Comparison of ENCODE assay signal across 18 cellular contexts in the genomic region with DNA sequence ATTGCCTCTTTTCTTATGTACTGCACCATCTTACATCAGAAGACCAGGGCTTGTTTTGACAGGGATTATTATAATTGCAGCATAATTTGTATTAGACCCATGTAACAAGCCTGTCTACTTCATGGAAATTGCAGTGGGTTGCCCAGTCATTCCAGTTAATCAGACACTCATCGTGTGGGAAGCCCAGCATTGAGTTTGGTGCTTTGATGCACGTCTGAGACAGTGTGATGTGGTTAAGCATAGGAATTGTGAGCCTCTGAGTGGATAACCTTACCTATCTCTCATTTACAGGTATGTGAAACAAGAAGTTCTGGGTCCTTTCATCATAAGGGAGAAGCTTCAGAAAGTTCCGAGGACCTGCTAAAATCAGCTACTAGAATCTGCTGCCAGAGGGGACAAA. TPM values are rescaled to one million over a fixed set of nuclear protein-coding genes. Genes with fewer than 3 reads are reported as not detected.
A peak's percentile ranks its signal among the peaks of the same experiment; 100 is the strongest.
DNase-seq lines count a peak whose midpoint lies in the region; ATAC-seq and TF ChIP-seq lines count a peak whose summit lies in the region.
"Had no signal": no experiment of that assay in that cellular context is flagged by ENCODE, and none has a peak within 500 bp of the region (broad histone marks: within the 10 kb centered on the region; RNA-seq: fewer than 3 reads in every experiment).

No MANE protein-coding gene starts in this region.

- H3K4me3 ChIP-seq in uterus = no peak overlapping the region
- H3K4me3 ChIP-seq: lung, pancreas, SK-N-MC had no signal

- POLR2A ChIA-PET in naive thymus-derived CD8-positive, alpha-beta T cell (lab: Charles Lee) = interaction anchor here (1.2 to 3.7 kb wide), 3 partner anchors 11 to 21 kb away, joined by 4 to 30 read pairs (median 10); partner anchors contain the start of gene RGCC

- peaks cover 0 to 7% of the 10 kb centered on the region in 2 donors for H3K9me3 Mint-ChIP-seq in activated T-cell treated with anti-CD3 and anti-CD28 coated beads, Interleukin-2, amount 50 U/mL, for 72 hours
- peaks cover 0 to 4% (median 0%) of the 10 kb centered on the region in 9 donors for H3K9me3 Mint-ChIP-seq in naive thymus-derived CD8-positive, alpha-beta T cell
- peaks cover 4% of the 10 kb centered on the region for H3K9me3 Mint-ChIP-seq in stimulated activated naive CD8-positive, alpha-beta T cell treated with anti-CD3 and anti-CD28 coated beads, Interleukin-15, Interleukin-2, amounts not matched to agents 100 ng/mL and 50 ng/mL, for 24 hours
- no peaks in the 10 kb centered on the region for H3K9me3 Mint-ChIP-seq in endothelial cell (ENCODE audit: unreplicated experiment)

- no peaks in the 10 kb centered on the region for H3K36me3 ChIP-seq in uterus
- H3K36me3 ChIP-seq: pancreas had no signal

- peak; percentile 44 for DNase-seq in activated T-cell treated with anti-CD3 and anti-CD28 coated beads for 48 hours (ENCODE audit: low read depth)
- DNase-seq in activated T-cell treated with anti-CD3 and anti-CD28 coated beads, Interleukin-2, amount 50 U/mL, for 1 hour = no peak
- DNase-seq in activated T-cell treated with anti-CD3 and anti-CD28 coated beads, Interleukin-2, amount 50 U/mL, for 72 hours = peak; percentile 33 to 63
- peak in 5 of 10 donors; percentile 15 to 49 (median 28) for DNase-seq in naive thymus-derived CD8-positive, alpha-beta T cell
- DNase-seq in uterus = no peak
- no peak for DNase-seq in endothelial cell (ENCODE audit: low spot score)
- no peak for DNase-seq in inferior parietal cortex (ENCODE audit: extremely low spot score)
- DNase-seq: activated CD8-positive, alpha-beta memory T cell treated with anti-CD3 and anti-CD28 coated beads, Interleukin-2, amount 10 ng/mL, durations not matched to agents 7 days and 5 days; central memory CD4-positive, alpha-beta T cell; effector CD4-positive, alpha-beta T cell; NCI-H1048; NCI-H69; pancreas had no signal

- no peak for TF ChIP-seq POLR2A in uterus (IDR thresholded peaks at IDR 0.05)

- H3K4me1 Mint-ChIP-seq in activated T-cell treated with anti-CD3 and anti-CD28 coated beads, Interleukin-2, amount 50 U/mL, for 72 hours (ENCODE audit: low read depth) = peaks cover 72% of the 10 kb centered on the region
- peaks cover 45 to 85% (median 81%) of the 10 kb centered on the region in 4 donors for H3K4me1 Mint-ChIP-seq in naive thymus-derived CD8-positive, alpha-beta T cell
- H3K4me1 Mint-ChIP-seq in stimulated activated naive CD8-positive, alpha-beta T cell treated with anti-CD3 and anti-CD28 coated beads, Interleukin-15, Interleukin-2, amounts not matched to agents 100 ng/mL and 50 ng/mL, for 24 hours (ENCODE audit: low read depth) = peaks cover 74% of the 10 kb centered on the region
- H3K4me1 Mint-ChIP-seq in endothelial cell (ENCODE audit: unreplicated experiment) = peaks cover 9% of the 10 kb centered on the region

- no peaks in the 10 kb centered on the region for H3K27me3 ChIP-seq in uterus
- H3K27me3 ChIP-seq: pancreas had no signal

- H3K9me3 ChIP-seq in uterus = no peaks in the 10 kb centered on the region
- H3K9me3 ChIP-seq: pancreas had no signal

- intact Hi-C loops in uterus (cut with DNase I; ENCODE audit: low total_unique reads) = no loop called here

- no peak overlapping the region for H3K27ac ChIP-seq in uterus
- H3K27ac ChIP-seq: pancreas, SK-N-MC had no signal

- H3K27me3 Mint-ChIP-seq in activated T-cell treated with anti-CD3 and anti-CD28 coated beads, Interleukin-2, amount 50 U/mL, for 72 hours (ENCODE audit: low read depth) = no peaks in the 10 kb centered on the region
- no peaks in the 10 kb centered on the region for H3K27me3 Mint-ChIP-seq in naive thymus-derived CD8-positive, alpha-beta T cell
- no peaks in the 10 kb centered on the region for H3K27me3 Mint-ChIP-seq in stimulated activated naive CD8-positive, alpha-beta T cell treated with anti-CD3 and anti-CD28 coated beads, Interleukin-15, Interleukin-2, amounts not matched to agents 100 ng/mL and 50 ng/mL, for 24 hours
- peaks cover 3% of the 10 kb centered on the region for H3K27me3 Mint-ChIP-seq in endothelial cell (ENCODE audit: unreplicated experiment)
- H3K27me3 Mint-ChIP-seq: activated CD8-positive, alpha-beta memory T cell treated with anti-CD3 and anti-CD28 coated beads, Interleukin-2, amount 10 ng/mL, durations not matched to agents 7 days and 5 days had no signal

- H3K4me3 Mint-ChIP-seq in activated T-cell treated with anti-CD3 and anti-CD28 coated beads, Interleukin-2, amount 50 U/mL, for 72 hours = peak overlapping the region; percentile 15 to 22
- peak overlapping the region in 9 of 10 donors; percentile 7 to 64 (median 36) for H3K4me3 Mint-ChIP-seq in naive thymus-derived CD8-positive, alpha-beta T cell
- peak overlapping the region; percentile 29 for H3K4me3 Mint-ChIP-seq in stimulated activated naive CD8-positive, alpha-beta T cell treated with anti-CD3 and anti-CD28 coated beads, Interleukin-15, Interleukin-2, amounts not matched to agents 100 ng/mL and 50 ng/mL, for 24 hours
- H3K4me3 Mint-ChIP-seq in endothelial cell (ENCODE audit: unreplicated experiment) = no peak overlapping the region
- H3K4me3 Mint-ChIP-seq: activated CD8-positive, alpha-beta memory T cell treated with anti-CD3 and anti-CD28 coated beads, Interleukin-2, amount 10 ng/mL, durations not matched to agents 7 days and 5 days had no signal

- peaks cover 27 to 40% of the 10 kb centered on the region in 2 donors for H3K36me3 Mint-ChIP-seq in activated T-cell treated with anti-CD3 and anti-CD28 coated beads, Interleukin-2, amount 50 U/mL, for 72 hours (ENCODE audit: insufficient read depth in 2 of 2)
- H3K36me3 Mint-ChIP-seq in naive thymus-derived CD8-positive, alpha-beta T cell = peaks cover 6 to 76% (median 55%) of the 10 kb centered on the region in 3 donors
- peaks cover 74% of the 10 kb centered on the region for H3K36me3 Mint-ChIP-seq in stimulated activated naive CD8-positive, alpha-beta T cell treated with anti-CD3 and anti-CD28 coated beads, Interleukin-15, Interleukin-2, amounts not matched to agents 100 ng/mL and 50 ng/mL, for 24 hours (ENCODE audit: low read depth)
- peaks cover 5% of the 10 kb centered on the region for H3K36me3 Mint-ChIP-seq in endothelial cell (ENCODE audit: low read depth, unreplicated experiment)

- TF ChIP-seq CTCF in uterus (IDR thresholded peaks at IDR 0.05) (no peak), endothelial cell (IDR thresholded peaks at IDR 0.05; ENCODE audit: unreplicated experiment) (no peak)

- H3K27ac Mint-ChIP-seq in activated T-cell treated with anti-CD3 and anti-CD28 coated beads, Interleukin-2, amount 50 U/mL, for 72 hours = peak overlapping the region; percentile 74
- H3K27ac Mint-ChIP-seq in naive thymus-derived CD8-positive, alpha-beta T cell = peak overlapping the region; percentile 71 to 98 (median 88)
- H3K27ac Mint-ChIP-seq in stimulated activated naive CD8-positive, alpha-beta T cell treated with anti-CD3 and anti-CD28 coated beads, Interleukin-15, Interleukin-2, amounts not matched to agents 100 ng/mL and 50 ng/mL, for 24 hours = peak overlapping the region; percentile 91
- H3K27ac Mint-ChIP-seq in endothelial cell (ENCODE audit: unreplicated experiment) = no peak overlapping the region
- H3K27ac Mint-ChIP-seq: activated CD8-positive, alpha-beta memory T cell treated with anti-CD3 and anti-CD28 coated beads, Interleukin-2, amount 10 ng/mL, durations not matched to agents 7 days and 5 days had no signal

- peak; percentile 64 to 75 for ATAC-seq in activated T-cell treated with anti-CD3 and anti-CD28 coated beads, Interleukin-2, amount 50 U/mL, for 72 hours (replicated peaks in 1 of 2)
- ATAC-seq in naive thymus-derived CD8-positive, alpha-beta T cell = peak; percentile 25 to 31
- ATAC-seq: activated CD8-positive, alpha-beta memory T cell treated with anti-CD3 and anti-CD28 coated beads, Interleukin-2, amount 10 ng/mL, durations not matched to agents 7 days and 5 days; HCT116; Panc1; pancreas had no signal

- H3K4me1 ChIP-seq in uterus = no peaks in the 10 kb centered on the region
- H3K4me1 ChIP-seq: pancreas had no signal

RNA-seq across cellular contexts. Expression of gene RGCC, which starts 12.8 kb away (rescaled TPM):
- 100 to 1,000 TPM in 1 of 2 donors, 10 to 100 TPM in 1; 85.1 to 111 TPM for total RNA-seq in activated T-cell treated with anti-CD3 and anti-CD28 coated beads, Interleukin-2, amount 50 U/mL, for 72 hours
- total RNA-seq in naive thymus-derived CD8-positive, alpha-beta T cell = 100 to 1,000 TPM; 117 to 122 TPM
- 100 to 1,000 TPM in 1 of 3 donors, 10 to 100 TPM in 2; 84.8 to 193 (median 97.2) TPM for polyA plus RNA-seq in naive thymus-derived CD8-positive, alpha-beta T cell
- total RNA-seq in uterus (100 to 1,000 TPM in 3 of 4 donors, 10 to 100 TPM in 1; 29.0 to 522 (median 319) TPM), endothelial cell (ENCODE audit: unreplicated experiment) (0.77 TPM)

Comparison
In these comparisons a context has a peak if more than half of its experiments do, and no peak if none do; other contexts are left out.
1. DNase-seq: peak in activated T-cell treated with anti-CD3 and anti-CD28 coated beads for 48 hours (single experiment) and activated T-cell treated with anti-CD3 and anti-CD28 coated beads, Interleukin-2, amount 50 U/mL, for 72 hours (2 of 2); none in activated T-cell treated with anti-CD3 and anti-CD28 coated beads, Interleukin-2, amount 50 U/mL, for 1 hour (single experiment), uterus (0 of 2), endothelial cell (single experiment) and inferior parietal cortex (single experiment).
2. RNA of gene RGCC, which starts 12.8 kb away (total RNA-seq): 29.0 to 522 TPM in uterus, 117 to 122 TPM in naive thymus-derived CD8-positive, alpha-beta T cell and 85.1 to 111 TPM in activated T-cell treated with anti-CD3 and anti-CD28 coated beads, Interleukin-2, amount 50 U/mL, for 72 hours; 0.77 TPM in endothelial cell (single experiment); every median in the first group is over 10 times any median in the second.